13 cellular contexts compared by ENCODE assay signal in the genomic region with DNA sequence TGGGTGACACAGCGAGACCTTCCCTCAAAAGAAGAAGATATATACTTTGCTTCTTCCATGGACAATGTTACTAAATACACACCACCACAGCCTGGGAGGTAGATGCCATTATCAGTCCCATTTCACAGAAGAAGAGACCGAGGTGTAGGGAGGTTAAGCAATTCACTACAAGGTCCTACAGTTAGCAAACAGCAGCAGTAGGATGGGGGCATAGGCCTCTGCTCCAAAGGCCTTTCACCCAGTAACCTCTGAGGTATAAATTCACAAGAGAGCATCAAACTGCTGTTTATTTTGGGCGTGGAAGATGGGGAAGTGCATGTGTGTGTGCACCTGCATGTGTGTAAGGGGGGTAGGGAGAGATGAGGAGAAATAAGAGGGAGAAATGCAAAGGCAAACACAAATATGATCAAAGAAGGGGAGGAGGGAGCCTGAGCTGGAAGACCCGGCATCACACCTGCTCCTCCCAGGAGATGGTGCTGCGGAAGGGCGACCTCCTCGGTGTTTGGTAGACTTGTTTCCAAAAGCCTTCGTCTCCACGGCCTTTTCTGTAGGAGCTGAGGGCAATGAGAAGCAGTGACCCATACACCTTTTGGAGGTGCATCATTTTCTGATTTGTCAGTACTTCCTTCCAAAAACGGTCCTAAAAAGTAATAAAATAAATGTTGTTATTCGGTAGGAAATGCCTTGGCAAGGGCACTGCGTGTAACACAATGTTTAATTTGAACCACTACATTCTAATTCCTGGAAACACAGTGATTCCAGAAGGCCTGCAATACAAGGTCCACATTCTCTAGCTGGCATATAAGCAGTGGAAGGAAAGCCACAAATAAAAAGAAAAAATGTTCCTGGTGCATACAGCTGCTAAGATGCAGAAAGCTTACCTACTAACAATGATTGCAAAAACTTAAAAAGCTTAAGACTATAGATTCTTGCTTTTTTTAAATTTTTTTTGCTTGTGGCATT. TPM values are rescaled to one million over a fixed set of nuclear protein-coding genes. Genes with fewer than 3 reads are reported as not detected.
DNase-seq lines count a peak whose midpoint lies in the region; ATAC-seq and TF ChIP-seq lines count a peak whose summit lies in the region.
"Had no signal": no experiment of that assay in that cellular context is flagged by ENCODE, and none has a peak within 500 bp of the region (broad histone marks: within the 10 kb centered on the region; RNA-seq: fewer than 3 reads in every experiment).

No MANE protein-coding gene starts in this region.

- TF ChIP-seq POLR2A in right lobe of liver (IDR thresholded peaks at IDR 0.05) = no peak

- peak overlapping the region in 2 of 3 donors; percentile 19 to 56 for H3K27ac ChIP-seq in right lobe of liver
- peak overlapping the region; percentile 17 for H3K27ac ChIP-seq in temporal lobe (ENCODE audit: low read depth, low read length)
- H3K27ac ChIP-seq in left lung = no peak overlapping the region
- H3K27ac ChIP-seq: C4-2B had no signal

- H3K36me3 ChIP-seq in right lobe of liver (no peaks in the 10 kb centered on the region), left lung (no peaks in the 10 kb centered on the region)

- TF ChIP-seq CTCF in right lobe of liver (IDR thresholded peaks at IDR 0.05) = no peak
- no peak for TF ChIP-seq CTCF in left lung (IDR thresholded peaks at IDR 0.05)

- ATAC-seq in left colon (peak; percentile 82), right lobe of liver (peak; percentile 71 to 83 (median 76)), left lung (no peak)

- intact Hi-C loops in left colon (cut with DNase I, micrococcal nuclease) = no loop called here
- intact Hi-C loops in right lobe of liver (cut with DNase I) = no loop called here
- intact Hi-C loops in left lung (cut with DNase I) = no loop called here

- H3K27me3 ChIP-seq in right lobe of liver (no peaks in the 10 kb centered on the region), left lung (no peaks in the 10 kb centered on the region)

- H3K4me1 ChIP-seq in right lobe of liver (peaks cover 0 to 27% (median 3%) of the 10 kb centered on the region in 4 donors), left lung (no peaks in the 10 kb centered on the region)
- H3K4me1 ChIP-seq: Caco-2 had no signal

- DNase-seq in left colon (no peak), right lobe of liver (no peak), AG20443 (ENCODE audit: low spot score) (no peak), GM03348 (ENCODE audit: low spot score) (no peak), left lung (no peak)
- DNase-seq: ACHN; AML-193; CD4-positive, alpha-beta T cell; GOT3; H7 had no signal

- H3K9me3 ChIP-seq in right lobe of liver = no peaks in the 10 kb centered on the region
- H3K9me3 ChIP-seq in left lung = no peaks in the 10 kb centered on the region
- H3K9me3 ChIP-seq: Caco-2 had no signal

- H3K4me3 ChIP-seq in right lobe of liver (no peak overlapping the region), left lung (no peak overlapping the region)

- WGBS in right lobe of liver (ENCODE audit: insufficient coverage, low coverage, low lambda C conversion rate, missing lambda C conversion rate) = 37% methylated on average over 10 of the region's 12 CpGs

RNA-seq across cellular contexts. Expression of gene ACSL5, which starts 25.9 kb away (rescaled TPM):
- 100 to 1,000 TPM; 216 to 301 TPM for total RNA-seq in left colon
- total RNA-seq in right lobe of liver = 10 to 100 TPM; 35.1 to 92.4 (median 73.8) TPM
- total RNA-seq in temporal lobe = 2.0 TPM
- total RNA-seq in left lung = 10 to 100 TPM; 68.0 to 82.5 TPM

Comparison
In these comparisons a context has a peak if more than half of its experiments do, and no peak if none do; other contexts are left out.
1. H3K27ac ChIP-seq: peak in right lobe of liver (2 of 3) and temporal lobe (single experiment); none in left lung (0 of 2).
2. RNA of gene ACSL5, which starts 25.9 kb away (total RNA-seq): 216 to 301 TPM in left colon, 68.0 to 82.5 TPM in left lung and 35.1 to 92.4 TPM in right lobe of liver; 2.0 TPM in temporal lobe (single experiment); every median in the first group is over 10 times any median in the second.